1 cellular context compared by ENCODE assay signal in genomic region chr5:139482050-139482889, GRCh38.
TF ChIP-seq lines count a peak whose summit lies in the region.

TSS of gene STING1 (minus strand) at chr5:139482758. CDS start at chr5:139481704, 1,054 bp downstream.

TF ChIP-seq in K562, 482 proteins besides CTCF, POLR2A, EP300 and RAD21 (continued from another document and continues in another):
- TF ChIP-seq SFPQ (IDR thresholded peaks at IDR 0.05; ENCODE audit: low read depth, low read length) (no peak), SMARCA5 (IDR thresholded peaks at IDR 0.05) (no peak), NFXL1 (CRISPR knock-in tag; IDR thresholded peaks at IDR 0.05) (no peak), ZFPM2 (CRISPR knock-in tag; IDR thresholded peaks at IDR 0.05) (no peak), E2F6 (IDR thresholded peaks at IDR 0.05; ENCODE audit: borderline replicate concordance in 1 of 2, extremely low read depth in 1 of 2, insufficient read depth in 1 of 2, insufficient read length in 1 of 2, low read depth in 1 of 2, low read length in 1 of 2, poor library complexity in 1 of 2, severe bottlenecking in 1 of 2) (peak in 1 of 2 experiments; percentile 29), PRPF4 (IDR thresholded peaks at IDR 0.05; ENCODE audit: insufficient read depth, low read depth, low read length, poor library complexity, severe bottlenecking) (no peak), PREB (CRISPR knock-in tag; IDR thresholded peaks at IDR 0.05) (no peak), ETS2 (tag; IDR thresholded peaks at IDR 0.05; ENCODE audit: borderline replicate concordance, poor library complexity, severe bottlenecking) (no peak), CGGBP1 (CRISPR knock-in tag; IDR thresholded peaks at IDR 0.05) (no peak), ETS1 (conservative IDR thresholded peaks at IDR 0.05; ENCODE audit: control insufficient read depth, low read depth, low read length) (no peak; the same call in 1 of the 2 replicates), ZNF431 (CRISPR knock-in tag; IDR thresholded peaks at IDR 0.05) (no peak), ZBTB9 (CRISPR knock-in tag; IDR thresholded peaks at IDR 0.05) (peak; percentile 74; the same call in 1 of the 2 replicates), ATF7 (IDR thresholded peaks at IDR 0.05) (peak; percentile 69), MYC (IDR thresholded peaks at IDR 0.05; ENCODE audit: low read depth, low read length) (no peak; the same call in 1 of the 2 replicates), MYC (CRISPR knock-in tag; IDR thresholded peaks at IDR 0.05; ENCODE audit: borderline replicate concordance, low read depth) (no peak), IFI16 (CRISPR knock-in tag; IDR thresholded peaks at IDR 0.05) (no peak), HES1 (IDR thresholded peaks at IDR 0.05; ENCODE audit: low read depth) (no peak), CHD2 (IDR thresholded peaks at IDR 0.05; ENCODE audit: low read depth, low read length) (no peak), ATF4 (CRISPR knock-in tag; IDR thresholded peaks at IDR 0.05) (0 out of 2 replicates have a peak, but pooled peaks have one; percentile 18), MBD1 (CRISPR knock-in tag; IDR thresholded peaks at IDR 0.05) (no peak), SRF (CRISPR knock-in tag; IDR thresholded peaks at IDR 0.05) (peak in 1 of 2 experiments; percentile 37; a peak in 1 of 4 replicates), ZBTB12 (CRISPR knock-in tag; IDR thresholded peaks at IDR 0.05) (no peak), RREB1 (CRISPR knock-in tag; IDR thresholded peaks at IDR 0.05) (peak; percentile 86), RBFOX2 (IDR thresholded peaks at IDR 0.05; ENCODE audit: low read depth, low read length) (peak; percentile 72), CBX8 (IDR thresholded peaks at IDR 0.05; ENCODE audit: borderline replicate concordance, extremely low read depth, low read depth, low read length, poor library complexity, severe bottlenecking) (no peak), CREBBP (IDR thresholded peaks at IDR 0.05; ENCODE audit: low read depth, low read length) (no peak), ZNF121 (CRISPR knock-in tag; conservative IDR thresholded peaks at IDR 0.05) (no peak), DNMT1 (IDR thresholded peaks at IDR 0.05) (no peak), POLR2H (tag; IDR thresholded peaks at IDR 0.05; ENCODE audit: low read depth) (peak; percentile 85; the same call in 1 of the 2 replicates), ZNF124 (CRISPR knock-in tag; IDR thresholded peaks at IDR 0.05) (no peak)
